In the genomic region with DNA sequence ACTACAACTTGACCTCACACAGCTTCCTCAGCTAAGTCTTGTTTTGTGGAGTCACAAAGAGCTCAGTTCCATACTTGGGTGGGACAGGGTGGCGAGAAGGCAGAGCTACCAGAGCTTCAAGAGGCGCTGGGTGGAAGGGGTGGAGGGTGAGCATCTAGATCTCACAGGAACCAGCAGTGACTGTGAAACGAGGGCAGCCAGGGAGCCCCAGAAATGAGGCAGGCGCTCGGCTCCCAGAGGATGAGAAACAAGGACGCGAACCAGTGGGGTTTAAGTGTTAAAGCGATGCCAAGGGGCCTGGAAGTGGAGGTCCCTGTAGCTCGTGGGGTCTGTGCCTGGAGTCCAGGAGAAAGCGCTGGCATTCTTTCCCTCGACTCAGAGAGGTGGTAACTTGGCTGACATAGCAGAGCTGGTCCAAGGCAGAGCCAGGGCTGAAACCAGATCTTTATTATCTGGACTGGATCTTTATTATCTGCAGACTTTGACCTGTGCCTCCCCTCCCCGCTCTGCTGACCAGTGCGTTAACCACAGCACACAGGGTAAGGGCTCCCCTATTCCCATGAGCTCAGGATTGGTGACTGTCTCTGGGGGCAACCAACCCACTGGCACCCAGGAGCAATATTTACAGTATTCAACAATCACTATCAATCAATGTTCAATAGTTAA, we compare ENCODE assay signal across 28 cellular contexts. TPM values are rescaled to one million over a fixed set of nuclear protein-coding genes. Genes with fewer than 3 reads are reported as not detected.
"Had no signal": no experiment of that assay in that cellular context is flagged by ENCODE, and none has a peak within 500 bp of the region (broad histone marks: within the 10 kb centered on the region; RNA-seq: fewer than 3 reads in every experiment).

No MANE protein-coding gene starts in this region.

- H3K36me3 ChIP-seq: heart left ventricle, left ventricle myocardium inferior, lower lobe of right lung, neutrophil, right atrium auricular region, sigmoid colon, tibial nerve, upper lobe of right lung, vagina had no signal

- H3K4me3 ChIP-seq: coronary artery, dorsolateral prefrontal cortex, heart left ventricle, left ventricle myocardium inferior, lower lobe of right lung, right atrium auricular region, sigmoid colon, skin epidermis, testis, tibial nerve, upper lobe of right lung, vagina had no signal

- ATAC-seq: heart left ventricle; lower lobe of right lung; stimulated activated naive B cell treated with anti-CD40 and anti-IgM and Interleukin-4, amounts not matched to agents 10 μg/mL and 1 μg/mL and 100 μg/mL, for 72 hours; stimulated activated naive CD8-positive, alpha-beta T cell treated with anti-CD3 and anti-CD28 coated beads, Interleukin-15, amount 100 ng/mL, for 72 hours; upper lobe of right lung had no signal

- H3K27me3 ChIP-seq: dorsolateral prefrontal cortex, heart left ventricle, neutrophil, right atrium auricular region, testis, tibial nerve, upper lobe of right lung, vagina had no signal

- H3K9me3 ChIP-seq: lower lobe of right lung, neutrophil, sigmoid colon, testis, upper lobe of right lung, vagina had no signal

- FAIRE-seq: endometrium, frontal cortex had no signal

- DNase-seq: dorsolateral prefrontal cortex; effector memory CD4-positive, alpha-beta T cell; heart left ventricle; hypothalamus; islet precursor cell; left ventricle myocardium inferior; lower lobe of right lung; midbrain; naive B cell; sigmoid colon; stimulated activated CD4-positive, alpha-beta T cell treated with anti-CD3 and anti-CD28 coated beads, Interleukin-2, amount 100 ng/mL, for 24 hours; stimulated activated CD4-positive, alpha-beta T cell treated with anti-CD3 and anti-CD28 coated beads, Interleukin-4, amount 100 ng/mL, for 4 hours; stimulated activated naive B cell treated with anti-CD40 and anti-IgM and Interleukin-4, amounts not matched to agents 10 μg/mL and 1 μg/mL and 100 μg/mL, for 72 hours; stimulated activated naive CD8-positive, alpha-beta T cell treated with anti-CD3 and anti-CD28 coated beads, Interleukin-15, amount 100 ng/mL, for 72 hours; testis; upper lobe of right lung had no signal

- H3K27ac ChIP-seq: coronary artery, dorsolateral prefrontal cortex, heart left ventricle, left ventricle myocardium inferior, lower lobe of right lung, neutrophil, right atrium auricular region, sigmoid colon, skin epidermis, testis, tibial nerve, upper lobe of right lung, vagina had no signal

RNA-seq across cellular contexts. Expression of a gene that starts 26.2 kb away (rescaled TPM):
- total RNA-seq: esophagus mucosa, fibroblast of lung, frontal cortex, glomerular endothelial cell, heart left ventricle, left ventricle myocardium inferior, lower lobe of right lung, right atrium auricular region, sigmoid colon, subcutaneous adipose tissue, tibial nerve, upper lobe of right lung, vagina had no signal
- polyA plus RNA-seq: fibroblast of lung had no signal
